In the genomic region with DNA sequence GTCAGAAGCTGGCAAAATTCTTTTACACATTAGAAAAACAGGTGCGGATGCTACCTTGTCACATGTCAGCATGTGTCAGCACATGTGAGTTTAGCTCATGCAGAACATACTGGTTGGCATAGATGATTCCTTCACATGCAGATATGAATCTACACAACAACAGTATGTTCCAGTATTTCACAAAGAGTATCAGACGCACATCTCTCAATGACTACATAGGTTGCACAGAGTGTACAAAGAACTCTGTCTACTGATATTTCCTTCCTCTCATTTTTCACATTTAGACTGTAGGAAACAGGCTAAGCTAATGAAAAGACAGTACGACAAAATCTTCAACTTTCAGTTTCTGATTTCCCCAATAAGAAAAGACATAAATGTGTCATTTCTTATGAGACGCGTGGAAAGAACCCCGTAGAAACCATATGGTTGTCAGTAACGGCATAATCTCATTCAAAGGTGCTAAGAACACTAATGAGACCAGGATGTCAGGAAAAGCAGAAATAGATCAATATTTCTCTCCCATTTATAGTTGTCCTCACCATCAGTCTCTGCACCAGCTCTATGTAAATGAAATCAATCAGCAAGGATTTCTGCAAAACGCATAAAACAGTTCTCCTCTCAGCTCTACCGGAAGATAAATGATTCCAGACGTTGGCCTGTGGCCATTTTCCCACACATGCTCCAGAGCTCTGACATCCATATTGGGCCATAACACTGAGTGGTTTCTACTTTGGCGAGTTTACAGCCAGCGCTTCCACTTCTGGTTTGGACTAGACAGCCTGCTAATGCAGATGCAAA, we compare ENCODE assay signal across 9 cellular contexts.
A peak's percentile ranks its signal among the peaks of the same experiment; 100 is the strongest.
DNase-seq lines count a peak whose midpoint lies in the region; ATAC-seq and TF ChIP-seq lines count a peak whose summit lies in the region.
"Had no signal": no experiment of that assay in that cellular context is flagged by ENCODE, and none has a peak within 500 bp of the region (broad histone marks: within the 10 kb centered on the region; RNA-seq: fewer than 3 reads in every experiment).

No MANE protein-coding gene starts in this region.

- H3K4me3 Mint-ChIP-seq in activated CD8-positive, alpha-beta T cell treated with anti-CD3 and anti-CD28 coated beads for 36 hours: no peak overlapping the region

- H3K27ac Mint-ChIP-seq in activated CD8-positive, alpha-beta T cell treated with anti-CD3 and anti-CD28 coated beads for 36 hours: no peak overlapping the region

- peak overlapping the region; percentile 78 for H3K4me3 ChIP-seq in SK-N-MC
- peak overlapping the region in 11 of 12 donors; percentile 15 to 63 (median 47) for H3K4me3 ChIP-seq in heart left ventricle
- H3K4me3 ChIP-seq in stomach smooth muscle (ENCODE audit: low read length in 2 of 2): peak overlapping the region; percentile 70 to 89

- H3K27me3 ChIP-seq in heart left ventricle (no peaks in the 10 kb centered on the region), stomach smooth muscle (ENCODE audit: control insufficient read depth in 1 of 2, insufficient read depth in 2 of 2, low read length in 2 of 2) (no peaks in the 10 kb centered on the region)

- DNase-seq in SK-N-MC (ENCODE audit: low read depth, low spot score) (peak; percentile 86), heart left ventricle (peak; percentile 63 to 90 (median 87)), NCI-H748 (lab: John Stamatoyannopoulos, UW; ENCODE audit: unreplicated experiment) (no peak)
- DNase-seq in activated CD8-positive, alpha-beta T cell treated with anti-CD3 and anti-CD28 coated beads for 36 hours: no peak
- DNase-seq: T-helper 9 cell had no signal

- H3K9ac ChIP-seq in SK-N-MC (ENCODE audit: insufficient read length): peak overlapping the region; percentile 30
- H3K9ac ChIP-seq in stomach smooth muscle (ENCODE audit: low read length in 2 of 2): peak overlapping the region; percentile 84 to 93

- POLR2A ChIA-PET in activated CD8-positive, alpha-beta T cell treated with anti-CD3 and anti-CD28 coated beads for 36 hours (lab: Charles Lee): no interaction called here

- ATAC-seq in GM18870 (IDR thresholded peaks at IDR 0.05; ENCODE audit: unreplicated experiment) (peak; percentile 34), heart left ventricle (peak; percentile 59 to 84 (median 82)), GM19324 (IDR thresholded peaks at IDR 0.05; ENCODE audit: low FRiP score, unreplicated experiment) (no peak), GM21526 (IDR thresholded peaks at IDR 0.05; ENCODE audit: low FRiP score, unreplicated experiment) (no peak)
- ATAC-seq in activated CD8-positive, alpha-beta T cell treated with anti-CD3 and anti-CD28 coated beads for 36 hours: no peak

- peaks cover 2% of the 10 kb centered on the region; the same call in 1 of the 2 replicates for H3K36me3 ChIP-seq in SK-N-MC (ENCODE audit: insufficient read depth, low read length)
- H3K36me3 ChIP-seq in heart left ventricle: no peaks in the 10 kb centered on the region
- no peaks in the 10 kb centered on the region for H3K36me3 ChIP-seq in stomach smooth muscle (ENCODE audit: control insufficient read depth in 2 of 2, insufficient read depth in 2 of 2, low read length in 2 of 2)

- intact Hi-C loops in heart left ventricle (cut with DNase I): loop anchor here in 2 of 10 donors (5.0 kb wide), 2 partner anchors 47 to 77 kb away; no protein-coding TSS in a partner anchor
- intact Hi-C loops in activated CD8-positive, alpha-beta T cell treated with anti-CD3 and anti-CD28 coated beads for 36 hours (cut with micrococcal nuclease): no loop called here

- H3K4me1 Mint-ChIP-seq in activated CD8-positive, alpha-beta T cell treated with anti-CD3 and anti-CD28 coated beads for 36 hours (ENCODE audit: low read depth): peaks cover 6% of the 10 kb centered on the region

- H3K4me1 ChIP-seq in heart left ventricle: peaks cover 3 to 94% (median 79%) of the 10 kb centered on the region in 12 donors
- H3K4me1 ChIP-seq in stomach smooth muscle (ENCODE audit: control insufficient read depth, insufficient read depth, low read length): peaks cover 37% of the 10 kb centered on the region

- H3K9me3 ChIP-seq in SK-N-MC (ENCODE audit: low read depth, low read length): no peaks in the 10 kb centered on the region
- no peaks in the 10 kb centered on the region for H3K9me3 ChIP-seq in heart left ventricle
- H3K9me3 ChIP-seq in stomach smooth muscle (ENCODE audit: control insufficient read depth in 2 of 2, low read length in 2 of 2): no peaks in the 10 kb centered on the region

- TF ChIP-seq POLR2A in heart left ventricle (IDR thresholded peaks at IDR 0.05): no peak

- no peaks in the 10 kb centered on the region for H3K36me3 Mint-ChIP-seq in activated CD8-positive, alpha-beta T cell treated with anti-CD3 and anti-CD28 coated beads for 36 hours (ENCODE audit: low read depth)

- 13 to 34% (median 18%) methylated on average over 12 of the region's 12 CpGs for WGBS in heart left ventricle, 4 donors

- TF ChIP-seq CTCF in heart left ventricle (IDR thresholded peaks at IDR 0.05): no peak
- no peak for TF ChIP-seq CTCF in activated CD8-positive, alpha-beta T cell treated with anti-CD3 and anti-CD28 coated beads for 36 hours (IDR thresholded peaks at IDR 0.05)

- CTCF ChIA-PET in activated CD8-positive, alpha-beta T cell treated with anti-CD3 and anti-CD28 coated beads for 36 hours (lab: Charles Lee): interaction anchor here (1.2 kb wide), 1 partner anchor 24 kb away, joined by 3 read pairs; no protein-coding TSS in a partner anchor

- H3K9me3 Mint-ChIP-seq in activated CD8-positive, alpha-beta T cell treated with anti-CD3 and anti-CD28 coated beads for 36 hours: no peaks in the 10 kb centered on the region

- H3K27me3 Mint-ChIP-seq in activated CD8-positive, alpha-beta T cell treated with anti-CD3 and anti-CD28 coated beads for 36 hours: peaks cover 14% of the 10 kb centered on the region

- peak overlapping the region; percentile 93 for H3K27ac ChIP-seq in SK-N-MC
- peak overlapping the region; percentile 65 to 90 (median 82) for H3K27ac ChIP-seq in heart left ventricle
- H3K27ac ChIP-seq in stomach smooth muscle (ENCODE audit: low read length): peak overlapping the region; percentile 90

Comparison
In these comparisons a context has a peak if more than half of its experiments do, and no peak if none do; other contexts are left out.
1. ATAC-seq: peak in GM18870 (single experiment) and heart left ventricle (4 of 4); none in GM19324 (single experiment), GM21526 (single experiment) and activated CD8-positive, alpha-beta T cell treated with anti-CD3 and anti-CD28 coated beads for 36 hours (single experiment).
2. DNase-seq: peak in SK-N-MC (single experiment) and heart left ventricle (5 of 5); none in NCI-H748 (single experiment) and activated CD8-positive, alpha-beta T cell treated with anti-CD3 and anti-CD28 coated beads for 36 hours (single experiment).
3. Peak in every context shown above with its lines, with median percentiles within 50 percentile points of each other: H3K27ac ChIP-seq and H3K4me3 ChIP-seq.